In the genomic region with DNA sequence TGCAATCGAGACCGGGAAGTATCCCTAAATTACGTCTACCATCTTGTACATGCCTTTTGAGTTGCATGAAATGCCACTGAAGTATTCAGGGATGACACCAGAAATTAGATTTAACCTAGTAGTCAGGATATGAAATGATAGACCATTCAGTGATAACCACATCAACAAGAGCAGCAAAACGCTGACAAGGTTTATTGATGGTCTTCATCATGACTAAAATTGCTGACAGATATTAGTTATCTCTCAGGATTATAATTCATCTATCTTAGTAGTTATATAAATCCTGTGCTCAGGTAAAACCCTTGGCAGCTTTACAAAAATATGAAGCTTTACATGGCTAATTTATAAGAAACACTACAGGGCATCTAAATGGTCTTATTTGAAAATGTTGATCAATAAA, we compare ENCODE assay signal across 8 cellular contexts.
"Had no signal": no experiment of that assay in that cellular context is flagged by ENCODE, and none has a peak within 500 bp of the region (broad histone marks: within the 10 kb centered on the region; RNA-seq: fewer than 3 reads in every experiment).

No MANE protein-coding gene starts in this region.

- H3K27me3 Mint-ChIP-seq: IgD-negative memory B cell had no signal

- DNase-seq: H9, HCEC 1CT, Karpas-422, KBM-7 had no signal

- H3K4me1 Mint-ChIP-seq: GM23338, H9, IgD-negative memory B cell had no signal

- H3K4me3 Mint-ChIP-seq: GM23338, H9, IgD-negative memory B cell had no signal

- H3K4me3 ChIP-seq: GM23338 had no signal

- H3K36me3 Mint-ChIP-seq: IgD-negative memory B cell had no signal

- H3K9ac ChIP-seq: KMS-11 had no signal

- H3K27ac Mint-ChIP-seq: GM23338, H9, IgD-negative memory B cell had no signal

- ATAC-seq: GM23338 had no signal

- H3K4me2 ChIP-seq: GM23338, KMS-11 had no signal

- FAIRE-seq: HTR-8/SVneo had no signal

- H3K27ac ChIP-seq: KMS-11 had no signal
